30 cellular contexts compared by ENCODE assay signal in the genomic region with DNA sequence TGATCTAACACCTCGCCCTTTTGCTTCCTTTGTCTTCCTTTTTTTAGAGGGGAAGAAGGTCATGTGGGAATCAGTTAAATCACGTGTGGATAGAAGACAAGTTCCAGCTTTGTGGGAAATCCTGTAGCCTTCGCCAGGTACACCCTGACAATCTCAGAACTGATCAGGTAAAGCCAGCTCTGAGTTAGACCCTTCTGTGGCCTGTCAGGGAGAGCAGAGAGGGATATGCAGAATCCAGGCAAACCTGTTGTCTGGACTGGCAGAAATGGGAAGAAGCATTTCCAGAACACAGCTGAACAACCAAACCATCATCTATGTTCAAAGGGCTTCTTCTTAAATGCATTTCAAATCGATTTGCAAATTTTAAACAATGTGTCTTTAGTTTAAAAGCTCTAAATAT.
"Had no signal": no experiment of that assay in that cellular context is flagged by ENCODE, and none has a peak within 500 bp of the region (broad histone marks: within the 10 kb centered on the region; RNA-seq: fewer than 3 reads in every experiment).

No MANE protein-coding gene starts in this region.

- H3K4me3 Mint-ChIP-seq: activated CD4-positive, alpha-beta T cell treated with anti-CD3 and anti-CD28 coated beads, Interleukin-2, amount 10 ng/mL, durations not matched to agents 24 days and 14 days; activated CD8-positive, alpha-beta T cell treated with anti-CD3 and anti-CD28 coated beads for 36 hours; activated naive CD8-positive, alpha-beta T cell treated with anti-CD3 and anti-CD28 coated beads for 36 hours; activated T-cell treated with anti-CD3 and anti-CD28 coated beads, Interleukin-2, amount 50 U/mL, for 72 hours; activated T-helper 17 cell treated with anti-CD3 and anti-CD28 coated beads, Interleukin-2, amount 50 U/mL, for 72 hours; central memory CD8-positive, alpha-beta T cell had no signal

- H3K9me3 ChIP-seq: SJCRH30 had no signal

- H3K36me3 Mint-ChIP-seq: activated naive CD8-positive, alpha-beta T cell treated with anti-CD3 and anti-CD28 coated beads for 36 hours had no signal

- H3K27me3 Mint-ChIP-seq: activated CD8-positive, alpha-beta T cell treated with anti-CD3 and anti-CD28 coated beads for 36 hours; activated naive CD8-positive, alpha-beta T cell treated with anti-CD3 and anti-CD28 coated beads for 36 hours; activated T-helper 17 cell treated with anti-CD3 and anti-CD28 coated beads, Interleukin-2, amount 50 U/mL, for 72 hours had no signal

- H3K27ac ChIP-seq: brain microvascular endothelial cell, SJCRH30, SK-N-MC, WERI-Rb-1 had no signal

- H3K36me3 ChIP-seq: brain microvascular endothelial cell, cardiac muscle cell, SJCRH30, WERI-Rb-1 had no signal

- DNase-seq: activated CD4-positive, alpha-beta T cell treated with anti-CD3 and anti-CD28 coated beads, Interleukin-2, amount 10 ng/mL, durations not matched to agents 24 days and 14 days; activated CD4-positive, alpha-beta T cell treated with anti-CD3 and anti-CD28 coated beads, Interleukin-2, amount 50 U/mL, for 4 hours; activated CD4-positive, CD25-positive, alpha-beta regulatory T cell; activated CD8-positive, alpha-beta T cell treated with anti-CD3 and anti-CD28 coated beads for 36 hours; activated effector memory CD4-positive, alpha-beta T cell treated with anti-CD3 and anti-CD28 coated beads, Interleukin-2, amount 50 U/mL, for 16 hours; activated naive CD4-positive, alpha-beta T cell; activated naive CD4-positive, alpha-beta T cell treated with anti-CD3 and anti-CD28 coated beads, Interleukin-2, amount 50 U/mL, for 16 hours; activated naive CD8-positive, alpha-beta T cell treated with anti-CD3 and anti-CD28 coated beads for 36 hours; activated T-cell treated with anti-CD3 and anti-CD28 coated beads, Interleukin-2, amount 50 U/mL, for 1 hour; activated T-cell treated with anti-CD3 and anti-CD28 coated beads, Interleukin-2, amount 50 U/mL, for 72 hours; amniotic stem cell; aorta; brain microvascular endothelial cell; MM.1S; MV-4-11; NCI-H1092 treated with DMSO at 0.1 percent for 48 hours; NCI-H1417 treated with DMSO at 0.1 percent for 48 hours; NCI-H1930; NCI-H2081 treated with DMSO at 0.1 percent for 48 hours; NCI-H345; NCI-H524 treated with DMSO at 0.1 percent for 48 hours; SHP77; SJCRH30; T1000; WERI-Rb-1 had no signal

- H3K27ac Mint-ChIP-seq: activated CD4-positive, alpha-beta T cell treated with anti-CD3 and anti-CD28 coated beads, Interleukin-2, amount 10 ng/mL, durations not matched to agents 24 days and 14 days; activated CD8-positive, alpha-beta T cell treated with anti-CD3 and anti-CD28 coated beads for 36 hours; activated naive CD8-positive, alpha-beta T cell treated with anti-CD3 and anti-CD28 coated beads for 36 hours; activated T-helper 17 cell treated with anti-CD3 and anti-CD28 coated beads, Interleukin-2, amount 50 U/mL, for 72 hours had no signal

- ATAC-seq: activated CD8-positive, alpha-beta T cell treated with anti-CD3 and anti-CD28 coated beads for 36 hours; activated T-cell treated with anti-CD3 and anti-CD28 coated beads, Interleukin-2, amount 50 U/mL, for 72 hours; activated T-helper 17 cell treated with anti-CD3 and anti-CD28 coated beads, Interleukin-2, amount 50 U/mL, for 72 hours; Panc1 had no signal

- H3K4me3 ChIP-seq: cardiac muscle cell, SJCRH30, SK-N-MC had no signal

- H3K27me3 ChIP-seq: brain microvascular endothelial cell, cardiac muscle cell, SJCRH30 had no signal
